ENCODE assay signal across 9 cellular contexts in genomic region chr1:61241411-61241838, GRCh38.
DNase-seq lines count a peak whose midpoint lies in the region; ATAC-seq and TF ChIP-seq lines count a peak whose summit lies in the region.
"Had no signal": no experiment of that assay in that cellular context is flagged by ENCODE, and none has a peak within 500 bp of the region (broad histone marks: within the 10 kb centered on the region; RNA-seq: fewer than 3 reads in every experiment).

No MANE protein-coding gene starts in this region.

- H3K27me3 ChIP-seq in dorsolateral prefrontal cortex: no peaks in the 10 kb centered on the region

- peaks cover 8% of the 10 kb centered on the region for H3K4me1 ChIP-seq in mucosa of descending colon (ENCODE audit: low read depth)

- no peaks in the 10 kb centered on the region for H3K4me1 Mint-ChIP-seq in activated T-cell treated with anti-CD3 and anti-CD28 coated beads, Interleukin-2, amount 50 U/mL, for 72 hours (ENCODE audit: low read depth)
- H3K4me1 Mint-ChIP-seq in activated T-helper 2 cell treated with anti-CD3 and anti-CD28 coated beads, Interferon-gamma antibody, Interleukin-2, Interleukin-4, amounts not matched to agents 10 μg/mL and 5 μg/mL and 100 μg/mL, durations not matched to agents 14 hours and 24 hours and 36 hours (ENCODE audit: low read depth): no peaks in the 10 kb centered on the region

- no peak for TF ChIP-seq CTCF in dorsolateral prefrontal cortex (IDR thresholded peaks at IDR 0.05 in 54 of 56, conservative IDR thresholded peaks at IDR 0.05 in 2 of 56; ENCODE audit: low read depth in 1 of 56, partially characterized antibody in 56 of 56)
- TF ChIP-seq CTCF in mucosa of descending colon (IDR thresholded peaks at IDR 0.05): no peak

- no peaks in the 10 kb centered on the region for H3K27me3 Mint-ChIP-seq in activated T-cell treated with anti-CD3 and anti-CD28 coated beads, Interleukin-2, amount 50 U/mL, for 72 hours (ENCODE audit: low read depth)
- H3K27me3 Mint-ChIP-seq in activated T-helper 2 cell treated with anti-CD3 and anti-CD28 coated beads, Interferon-gamma antibody, Interleukin-2, Interleukin-4, amounts not matched to agents 10 μg/mL and 5 μg/mL and 100 μg/mL, durations not matched to agents 14 hours and 24 hours and 36 hours (ENCODE audit: low read depth): peaks cover 3% of the 10 kb centered on the region

- intact Hi-C loops in dorsolateral prefrontal cortex (cut with DNase I): no loop called here
- intact Hi-C loops in mucosa of descending colon (cut with DNase I, micrococcal nuclease): no loop called here
- intact Hi-C loops in activated T-helper 2 cell treated with anti-CD3 and anti-CD28 coated beads, Interferon-gamma antibody, Interleukin-2, Interleukin-4, amounts not matched to agents 10 μg/mL and 5 μg/mL and 100 μg/mL, durations not matched to agents 14 hours and 24 hours and 36 hours (cut with micrococcal nuclease): no loop called here

- ATAC-seq in activated T-cell treated with anti-CD3 and anti-CD28 coated beads, Interleukin-2, amount 50 U/mL, for 72 hours (replicated peaks in 1 of 2): no peak
- ATAC-seq in mucosa of descending colon: peak; percentile 77

- H3K27ac ChIP-seq in dorsolateral prefrontal cortex: peak overlapping the region in 46 of 59 donors; percentile 1 to 73 (median 35)

- H3K4me3 ChIP-seq in dorsolateral prefrontal cortex (peak overlapping the region in 46 of 59 donors; percentile 1 to 53 (median 22)), mucosa of descending colon (no peak overlapping the region)

- no peaks in the 10 kb centered on the region for H3K36me3 Mint-ChIP-seq in activated T-cell treated with anti-CD3 and anti-CD28 coated beads, Interleukin-2, amount 50 U/mL, for 72 hours (ENCODE audit: insufficient read depth in 2 of 2)
- H3K36me3 Mint-ChIP-seq in activated T-helper 2 cell treated with anti-CD3 and anti-CD28 coated beads, Interferon-gamma antibody, Interleukin-2, Interleukin-4, amounts not matched to agents 10 μg/mL and 5 μg/mL and 100 μg/mL, durations not matched to agents 14 hours and 24 hours and 36 hours (ENCODE audit: low read depth): no peaks in the 10 kb centered on the region

- H3K4me3 Mint-ChIP-seq in activated T-cell treated with anti-CD3 and anti-CD28 coated beads, Interleukin-2, amount 50 U/mL, for 72 hours: no peak overlapping the region
- H3K4me3 Mint-ChIP-seq in activated T-helper 2 cell treated with anti-CD3 and anti-CD28 coated beads, Interferon-gamma antibody, Interleukin-2, Interleukin-4, amounts not matched to agents 10 μg/mL and 5 μg/mL and 100 μg/mL, durations not matched to agents 14 hours and 24 hours and 36 hours (ENCODE audit: low read depth): no peak overlapping the region

- H3K9me3 Mint-ChIP-seq in activated T-cell treated with anti-CD3 and anti-CD28 coated beads, Interleukin-2, amount 50 U/mL, for 72 hours: no peaks in the 10 kb centered on the region
- H3K9me3 Mint-ChIP-seq in activated T-helper 2 cell treated with anti-CD3 and anti-CD28 coated beads, Interferon-gamma antibody, Interleukin-2, Interleukin-4, amounts not matched to agents 10 μg/mL and 5 μg/mL and 100 μg/mL, durations not matched to agents 14 hours and 24 hours and 36 hours: no peaks in the 10 kb centered on the region

- no peaks in the 10 kb centered on the region for H3K9me3 ChIP-seq in mucosa of descending colon

- H3K27ac Mint-ChIP-seq in activated T-cell treated with anti-CD3 and anti-CD28 coated beads, Interleukin-2, amount 50 U/mL, for 72 hours: peak overlapping the region; percentile 68
- no peak overlapping the region for H3K27ac Mint-ChIP-seq in activated T-helper 2 cell treated with anti-CD3 and anti-CD28 coated beads, Interferon-gamma antibody, Interleukin-2, Interleukin-4, amounts not matched to agents 10 μg/mL and 5 μg/mL and 100 μg/mL, durations not matched to agents 14 hours and 24 hours and 36 hours

- no peak for DNase-seq in activated T-cell treated with anti-CD3 and anti-CD28 coated beads, Interleukin-2, amount 50 U/mL, for 72 hours
- DNase-seq in activated T-cell treated with anti-CD3 and anti-CD28 coated beads, Interleukin-2, amount 50 U/mL, for 1 hour: no peak
- DNase-seq in dorsolateral prefrontal cortex: peak in 1 of 10 donors; percentile 39
- peak in 2 of 3 donors; percentile 37 to 69 for DNase-seq in mucosa of descending colon
- no peak for DNase-seq in AG08395 (ENCODE audit: low spot score)
- no peak for DNase-seq in activated T-helper 2 cell treated with anti-CD3 and anti-CD28 coated beads, Interferon-gamma antibody, Interleukin-2, Interleukin-4, amounts not matched to agents 10 μg/mL and 5 μg/mL and 100 μg/mL, durations not matched to agents 14 hours and 24 hours and 36 hours (ENCODE audit: low spot score)
- DNase-seq in D341Med (ENCODE audit: low spot score): no peak
- no peak for DNase-seq in activated gamma-delta T cell (lab: John Stamatoyannopoulos, UW)
- DNase-seq: trophoblast cell had no signal

- no peaks in the 10 kb centered on the region for H3K36me3 ChIP-seq in mucosa of descending colon (ENCODE audit: low read depth)

Comparison
In these comparisons a context has a peak if more than half of its experiments do, and no peak if none do; other contexts are left out.
1. DNase-seq: peak in mucosa of descending colon (2 of 3); none in activated T-cell treated with anti-CD3 and anti-CD28 coated beads, Interleukin-2, amount 50 U/mL, for 72 hours (0 of 2), activated T-cell treated with anti-CD3 and anti-CD28 coated beads, Interleukin-2, amount 50 U/mL, for 1 hour (single experiment), AG08395 (single experiment), activated T-helper 2 cell treated with anti-CD3 and anti-CD28 coated beads, Interferon-gamma antibody, Interleukin-2, Interleukin-4, amounts not matched to agents 10 μg/mL and 5 μg/mL and 100 μg/mL, durations not matched to agents 14 hours and 24 hours and 36 hours (single experiment), D341Med (single experiment) and activated gamma-delta T cell (single experiment).